12 cellular contexts compared by ENCODE assay signal in genomic region chr1:235892734-235893413, GRCh38. TPM values are rescaled to one million over a fixed set of nuclear protein-coding genes. Genes with fewer than 3 reads are reported as not detected.
DNase-seq lines count a peak whose midpoint lies in the region; ATAC-seq and TF ChIP-seq lines count a peak whose summit lies in the region.
"Had no signal": no experiment of that assay in that cellular context is flagged by ENCODE, and none has a peak within 500 bp of the region (broad histone marks: within the 10 kb centered on the region; RNA-seq: fewer than 3 reads in every experiment).

No MANE protein-coding gene starts in this region.

- no peak overlapping the region for H3K4me3 Mint-ChIP-seq in stimulated activated memory B cell treated with anti-CD40 and anti-IgM and Interleukin-4, amounts not matched to agents 10 μg/mL and 1 μg/mL and 100 μg/mL, for 72 hours
- H3K4me3 Mint-ChIP-seq: activated naive CD8-positive, alpha-beta T cell treated with anti-CD3 and anti-CD28 coated beads, Interleukin-2, amount 10 ng/mL, durations not matched to agents 7 days and 5 days had no signal

- no peaks in the 10 kb centered on the region for H3K9me3 ChIP-seq in vagina
- H3K9me3 ChIP-seq: suprapubic skin had no signal

- no peak for TF ChIP-seq POLR2A in vagina (IDR thresholded peaks at IDR 0.05)

- H3K36me3 Mint-ChIP-seq in stimulated activated memory B cell treated with anti-CD40 and anti-IgM and Interleukin-4, amounts not matched to agents 10 μg/mL and 1 μg/mL and 100 μg/mL, for 72 hours = no peaks in the 10 kb centered on the region

- TF ChIP-seq CTCF in vagina (IDR thresholded peaks at IDR 0.05) = no peak

- peaks cover 28% of the 10 kb centered on the region for H3K4me1 Mint-ChIP-seq in stimulated activated memory B cell treated with anti-CD40 and anti-IgM and Interleukin-4, amounts not matched to agents 10 μg/mL and 1 μg/mL and 100 μg/mL, for 72 hours

- H3K27ac Mint-ChIP-seq in stimulated activated memory B cell treated with anti-CD40 and anti-IgM and Interleukin-4, amounts not matched to agents 10 μg/mL and 1 μg/mL and 100 μg/mL, for 72 hours = peak overlapping the region; percentile 76
- H3K27ac Mint-ChIP-seq: activated naive CD8-positive, alpha-beta T cell treated with anti-CD3 and anti-CD28 coated beads, Interleukin-2, amount 10 ng/mL, durations not matched to agents 7 days and 5 days had no signal

- no peak overlapping the region for H3K27ac ChIP-seq in vagina
- H3K27ac ChIP-seq: suprapubic skin, VCaP had no signal

- intact Hi-C loops in vagina (cut with DNase I) = no loop called here

- no peaks in the 10 kb centered on the region for H3K4me1 ChIP-seq in vagina
- H3K4me1 ChIP-seq: suprapubic skin had no signal

- DNase-seq in OCI-M1 (lab: John Stamatoyannopoulos, UW) (peak; percentile 77), left lobe of liver (ENCODE audit: low spot score) (peak; percentile 88), vagina (ENCODE audit: extremely low spot score in 2 of 2) (no peak), mucosa of gallbladder (ENCODE audit: low spot score) (no peak)
- DNase-seq in activated effector memory CD4-positive, alpha-beta T cell treated with anti-CD3 and anti-CD28 coated beads, Interleukin-2, amount 50 U/mL, for 16 hours = no peak
- DNase-seq: activated naive CD8-positive, alpha-beta T cell treated with anti-CD3 and anti-CD28 coated beads, Interleukin-2, amount 10 ng/mL, durations not matched to agents 7 days and 5 days; NCI-H446 treated with DMSO at 0.1 percent for 48 hours had no signal

- no peaks in the 10 kb centered on the region for H3K9me3 Mint-ChIP-seq in stimulated activated memory B cell treated with anti-CD40 and anti-IgM and Interleukin-4, amounts not matched to agents 10 μg/mL and 1 μg/mL and 100 μg/mL, for 72 hours

- H3K36me3 ChIP-seq in vagina = no peaks in the 10 kb centered on the region
- H3K36me3 ChIP-seq: suprapubic skin had no signal

- ATAC-seq in HG02571 (IDR thresholded peaks at IDR 0.05; ENCODE audit: unreplicated experiment) (peak; percentile 7), left lobe of liver (peak; percentile 94), GM21447 (IDR thresholded peaks at IDR 0.05; ENCODE audit: unreplicated experiment) (no peak)
- ATAC-seq in stimulated activated memory B cell treated with anti-CD40 and anti-IgM and Interleukin-4, amounts not matched to agents 10 μg/mL and 1 μg/mL and 100 μg/mL, for 72 hours = peak; percentile 69

- H3K4me3 ChIP-seq in vagina = no peak overlapping the region
- H3K4me3 ChIP-seq: suprapubic skin had no signal

- H3K27me3 Mint-ChIP-seq in stimulated activated memory B cell treated with anti-CD40 and anti-IgM and Interleukin-4, amounts not matched to agents 10 μg/mL and 1 μg/mL and 100 μg/mL, for 72 hours = no peaks in the 10 kb centered on the region
- H3K27me3 Mint-ChIP-seq: activated naive CD8-positive, alpha-beta T cell treated with anti-CD3 and anti-CD28 coated beads, Interleukin-2, amount 10 ng/mL, durations not matched to agents 7 days and 5 days had no signal

- no peaks in the 10 kb centered on the region for H3K27me3 ChIP-seq in vagina
- H3K27me3 ChIP-seq: suprapubic skin had no signal

RNA-seq across cellular contexts. Expression of gene LYST, which starts 26.2 kb away (rescaled TPM):
- total RNA-seq in left lobe of liver (12.2 TPM), vagina (52.1 TPM), mucosa of gallbladder (20.1 TPM)

Comparison
In these comparisons a context has a peak if more than half of its experiments do, and no peak if none do; other contexts are left out.
1. DNase-seq: peak in OCI-M1 (single experiment) and left lobe of liver (single experiment); none in vagina (0 of 2), mucosa of gallbladder (single experiment) and activated effector memory CD4-positive, alpha-beta T cell treated with anti-CD3 and anti-CD28 coated beads, Interleukin-2, amount 50 U/mL, for 16 hours (single experiment).